In genomic region chr7:25288536-25289283, GRCh38 we compare ENCODE assay signal across 23 cellular contexts.
A peak's percentile ranks its signal among the peaks of the same experiment; 100 is the strongest.
DNase-seq lines count a peak whose midpoint lies in the region; ATAC-seq and TF ChIP-seq lines count a peak whose summit lies in the region.
"Had no signal": no experiment of that assay in that cellular context is flagged by ENCODE, and none has a peak within 500 bp of the region (broad histone marks: within the 10 kb centered on the region; RNA-seq: fewer than 3 reads in every experiment).

No MANE protein-coding gene starts in this region.

- intact Hi-C loops in left cardiac atrium (cut with DNase I) (no loop called here), dorsolateral prefrontal cortex (cut with DNase I) (no loop called here), aorta (cut with DNase I) (no loop called here)

- H3K36me3 ChIP-seq in right atrium auricular region, result no peaks in the 10 kb centered on the region
- H3K36me3 ChIP-seq in aorta (ENCODE audit: control insufficient read depth in 1 of 2, insufficient read depth in 2 of 2, low read length in 1 of 2), result no peaks in the 10 kb centered on the region
- H3K36me3 ChIP-seq: tibial artery had no signal

- H3K27ac ChIP-seq in right atrium auricular region, result no peak overlapping the region
- peak overlapping the region in 28 of 59 donors; percentile 2 to 85 (median 34) for H3K27ac ChIP-seq in dorsolateral prefrontal cortex
- no peak overlapping the region for H3K27ac ChIP-seq in aorta (ENCODE audit: low read depth in 1 of 2, low read length in 2 of 2)
- H3K27ac ChIP-seq: C4-2B had no signal

- H3K27me3 ChIP-seq in right atrium auricular region, result no peaks in the 10 kb centered on the region
- H3K27me3 ChIP-seq in dorsolateral prefrontal cortex, result no peaks in the 10 kb centered on the region
- H3K27me3 ChIP-seq in aorta (ENCODE audit: control insufficient read depth in 1 of 2, insufficient read depth in 2 of 2, low read length in 1 of 2), result no peaks in the 10 kb centered on the region
- H3K27me3 ChIP-seq: tibial artery had no signal

- no peak overlapping the region for H3K4me3 ChIP-seq in right atrium auricular region
- H3K4me3 ChIP-seq in dorsolateral prefrontal cortex, result no peak overlapping the region
- no peak overlapping the region for H3K4me3 ChIP-seq in aorta (ENCODE audit: low read length in 2 of 2)
- H3K4me3 ChIP-seq: K562, tibial artery had no signal

- no peaks in the 10 kb centered on the region for H3K9me3 ChIP-seq in right atrium auricular region
- H3K9me3 ChIP-seq in aorta (ENCODE audit: control insufficient read depth, low read length), result no peaks in the 10 kb centered on the region
- H3K9me3 ChIP-seq: SK-N-SH, tibial artery had no signal

- H3K4me1 ChIP-seq in right atrium auricular region (no peaks in the 10 kb centered on the region), aorta (ENCODE audit: control insufficient read depth in 1 of 2, insufficient read depth in 2 of 2, low read length in 2 of 2) (no peaks in the 10 kb centered on the region)

- WGBS in aorta, 2 donors, result 32 to 35% methylated on average over 6 of the region's 6 CpGs

- peak; percentile 83 to 96 for ATAC-seq in left cardiac atrium
- ATAC-seq in aorta (ENCODE audit: low FRiP score), result peak; percentile 51
- ATAC-seq: K562; natural killer cell treated with Interleukin-12 subunit alpha and Interleukin-12 subunit beta and Interleukin-15 and Interleukin-18, amount 100 ng/mL, for 72 hours; stimulated activated naive B cell treated with anti-CD40 and anti-IgM and Interleukin-4, amounts not matched to agents 10 μg/mL and 1 μg/mL and 100 μg/mL, for 72 hours had no signal

- no peak for DNase-seq in left cardiac atrium
- DNase-seq in right atrium auricular region (ENCODE audit: low spot score), result no peak
- DNase-seq in dorsolateral prefrontal cortex, result peak in 6 of 10 donors; percentile 7 to 91 (median 42)
- DNase-seq in mucosa of gallbladder (ENCODE audit: low spot score), result peak; percentile 21
- DNase-seq in aorta, result peak in 1 of 2 donors; percentile 40
- DNase-seq in activated CD8-positive, alpha-beta memory T cell treated with anti-CD3 and anti-CD28 coated beads, Interleukin-2, amount 50 U/mL, for 4 hours, result no peak
- no peak for DNase-seq in GM10266 (ENCODE audit: extremely low spot score)
- no peak for DNase-seq in dedifferentiated amniotic fluid mesenchymal stem cell (ENCODE audit: extremely low spot score)
- DNase-seq: ACHN; activated CD4-positive, alpha-beta T cell treated with anti-CD3 and anti-CD28 coated beads, Interleukin-2, amount 50 U/mL, for 48 hours; activated gamma-delta T cell; activated T-cell treated with anti-CD3 and anti-CD28 coated beads for 4 hours; GDM1; GOT3; NCI-H1930; NCI-H345; SK-N-SH; stimulated activated CD4-positive, alpha-beta T cell treated with anti-CD3 and anti-CD28 coated beads, Interleukin-2, amount 100 ng/mL, for 24 hours; stimulated activated naive B cell treated with anti-CD40 and anti-IgM and Interleukin-4, amounts not matched to agents 10 μg/mL and 1 μg/mL and 100 μg/mL, for 72 hours had no signal

- TF ChIP-seq CTCF in right atrium auricular region (IDR thresholded peaks at IDR 0.05) (no peak), dorsolateral prefrontal cortex (IDR thresholded peaks at IDR 0.05 in 54 of 56, conservative IDR thresholded peaks at IDR 0.05 in 2 of 56; ENCODE audit: low read depth in 1 of 56, partially characterized antibody in 56 of 56) (no peak), GM10266 (IDR thresholded peaks at IDR 0.05; ENCODE audit: control insufficient read depth, insufficient read depth, low read depth, missing control alignments) (no peak)

Comparison
In these comparisons a context has a peak if more than half of its experiments do, and no peak if none do; other contexts are left out.
1. DNase-seq: peak in dorsolateral prefrontal cortex (6 of 10) and mucosa of gallbladder (single experiment); none in left cardiac atrium (single experiment), right atrium auricular region (single experiment), activated CD8-positive, alpha-beta memory T cell treated with anti-CD3 and anti-CD28 coated beads, Interleukin-2, amount 50 U/mL, for 4 hours (single experiment), GM10266 (single experiment) and dedifferentiated amniotic fluid mesenchymal stem cell (single experiment).